1 cellular context compared by ENCODE assay signal in the genomic region with DNA sequence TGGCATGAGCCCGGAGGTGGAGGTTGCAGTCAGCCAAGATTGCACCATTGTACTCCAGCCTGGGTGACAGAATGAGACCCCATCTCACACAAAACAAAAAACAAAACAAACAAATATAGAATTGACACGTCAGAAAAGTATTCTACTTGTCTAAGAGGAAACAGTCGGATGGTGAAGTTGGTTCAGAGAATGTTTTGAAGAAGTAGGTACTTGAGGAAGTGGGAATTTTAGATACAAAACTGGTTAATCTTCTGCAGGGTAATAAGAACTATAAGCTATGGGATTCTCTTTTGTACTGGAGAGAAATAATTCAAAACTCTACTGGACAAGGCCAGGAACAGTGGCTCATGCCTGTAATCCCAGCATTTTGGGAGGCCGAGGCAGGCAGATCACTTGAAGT.
TF ChIP-seq lines count a peak whose summit lies in the region.

No MANE protein-coding gene starts in this region.

TF ChIP-seq in GM12878, 131 proteins besides CTCF, POLR2A, EP300 and RAD21:
- peak; percentile 35; the same call in 1 of the 2 replicates for TF ChIP-seq SPI1 (IDR thresholded peaks at IDR 0.05; ENCODE audit: borderline replicate concordance, insufficient read depth, low read depth, low read length)
- TF ChIP-seq ZNF384 (IDR thresholded peaks at IDR 0.05; ENCODE audit: borderline replicate concordance, low read depth, low read length), result no peak
